In the genomic region with DNA sequence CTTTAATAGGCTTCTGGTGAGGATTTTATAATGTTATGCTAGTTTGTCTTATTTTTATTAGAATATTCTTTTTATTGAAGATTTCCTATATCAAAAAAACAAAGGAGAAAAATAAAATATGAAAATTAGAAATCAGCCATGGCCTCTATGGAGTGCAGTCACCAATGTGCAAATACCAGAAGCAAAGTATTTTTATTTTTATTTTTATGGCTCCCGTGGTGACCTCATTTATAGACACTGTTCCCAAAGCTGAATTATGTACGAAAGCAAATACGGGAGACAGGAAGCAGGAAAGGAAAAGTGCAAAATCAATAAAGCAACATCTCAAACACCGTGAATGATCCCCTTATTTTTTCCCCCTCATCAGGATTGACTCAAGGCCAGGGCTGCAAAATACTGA, we compare ENCODE assay signal across 23 cellular contexts. TPM values are rescaled to one million over a fixed set of nuclear protein-coding genes. Genes with fewer than 3 reads are reported as not detected.
A peak's percentile ranks its signal among the peaks of the same experiment; 100 is the strongest.
DNase-seq lines count a peak whose midpoint lies in the region; ATAC-seq and TF ChIP-seq lines count a peak whose summit lies in the region.
"Had no signal": no experiment of that assay in that cellular context is flagged by ENCODE, and none has a peak within 500 bp of the region (broad histone marks: within the 10 kb centered on the region; RNA-seq: fewer than 3 reads in every experiment).

No MANE protein-coding gene starts in this region.

- no peaks in the 10 kb centered on the region for H3K27me3 Mint-ChIP-seq in Calu3 (ENCODE audit: unreplicated experiment)

- no TSS peak for BruUV-seq in Calu3 (replicated peaks; lab: Mats Ljungman, UMichigan)

- no peaks in the 10 kb centered on the region for H3K36me3 Mint-ChIP-seq in Calu3 (ENCODE audit: insufficient read depth, unreplicated experiment)
- H3K36me3 Mint-ChIP-seq: IgD-negative memory B cell, T-cell had no signal

- DNase-seq in DMS53 (lab: John Stamatoyannopoulos, UW), result peak; percentile 69
- peak; percentile 52 for DNase-seq in NCI-H1092 treated with DMSO at 0.1 percent for 48 hours (lab: John Stamatoyannopoulos, UW)
- peak; percentile 18 for DNase-seq in NCI-H69 (lab: John Stamatoyannopoulos, UW)
- no peak for DNase-seq in left colon
- no peak for DNase-seq in ureter (ENCODE audit: low spot score)
- no peak for DNase-seq in Calu3
- DNase-seq: DMS 273 treated with DMSO at 0.1 percent for 48 hours, EL, GM23248, HCEC 1CT, Kasumi-1, NCI-H1930, NCI-H524, SIG-M5, T-cell had no signal

- ATAC-seq in left colon (peak; percentile 85), GM18867 (IDR thresholded peaks at IDR 0.05; ENCODE audit: unreplicated experiment) (no peak)
- ATAC-seq: GM12878, SK-N-SH treated with all-trans-retinoic acid at 6 μM for 48 hours, T-cell had no signal

- intact Hi-C loops in left colon (cut with DNase I, micrococcal nuclease) (no loop called here), Calu3 (cut with micrococcal nuclease; ENCODE audit: unreplicated experiment) (no loop called here)

- no peak for TF ChIP-seq CTCF in Calu3 (IDR thresholded peaks at IDR 0.05; ENCODE audit: unreplicated experiment)

- no peak overlapping the region for H3K27ac Mint-ChIP-seq in Calu3 (ENCODE audit: unreplicated experiment)
- H3K27ac Mint-ChIP-seq: IgD-negative memory B cell, T-cell had no signal

- H3K4me3 Mint-ChIP-seq in Calu3 (ENCODE audit: low read depth, unreplicated experiment), result no peak overlapping the region
- H3K4me3 Mint-ChIP-seq: IgD-negative memory B cell, T-cell had no signal

- no peaks in the 10 kb centered on the region for H3K9me3 Mint-ChIP-seq in Calu3 (ENCODE audit: low read depth, unreplicated experiment)
- H3K9me3 Mint-ChIP-seq: T-cell had no signal

- no peaks in the 10 kb centered on the region for H3K4me1 Mint-ChIP-seq in Calu3 (ENCODE audit: low read depth, unreplicated experiment)
- H3K4me1 Mint-ChIP-seq: IgD-negative memory B cell, T-cell had no signal

- CTCF ChIA-PET in Calu3 (lab: Charles Lee), result no interaction called here

RNA-seq across cellular contexts. Expression of a gene that starts 35.1 kb away (rescaled TPM):
- total RNA-seq in left colon, result not detected
- total RNA-seq in ureter, result not detected
- not detected in 2 replicates for total RNA-seq in Calu3 (2022)
- total RNA-seq: A673, GM23248, HT1080, OCI-LY7, RPMI7951, T-cell had no signal

RNA-seq across cellular contexts. Expression of a gene that starts 56.6 kb away (rescaled TPM):
- 1 to 10 TPM; 5.3 to 10.0 TPM for total RNA-seq in left colon
- 24.4 TPM for total RNA-seq in ureter
- 1.6 and 1.8 TPM in 2 replicates for total RNA-seq in Calu3 (2022)

Comparison
In these comparisons a context has a peak if more than half of its experiments do, and no peak if none do; other contexts are left out.
1. DNase-seq: peak in DMS53 (single experiment), NCI-H1092 treated with DMSO at 0.1 percent for 48 hours (single experiment) and NCI-H69 (single experiment); none in left colon (0 of 2), ureter (single experiment) and Calu3 (single experiment).